In the genomic region with DNA sequence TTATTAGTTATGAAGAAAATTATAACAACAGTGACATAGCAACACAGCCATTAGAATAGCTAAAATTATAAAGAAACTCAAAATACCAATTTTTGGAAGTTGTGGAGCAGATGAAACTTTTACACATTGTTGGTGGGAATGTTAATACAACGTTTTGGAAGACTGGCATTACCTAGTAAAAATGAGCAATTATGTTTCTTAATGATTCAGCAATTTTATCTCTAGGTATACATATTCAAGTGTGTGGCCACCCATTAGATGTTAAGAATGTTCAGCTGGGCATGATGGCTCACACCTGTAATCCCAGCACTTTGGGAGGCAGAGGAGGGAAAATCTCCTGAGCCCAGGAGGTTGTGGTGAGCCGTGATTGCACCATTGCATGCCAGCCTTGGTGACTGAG, we compare ENCODE assay signal across 22 cellular contexts.
"Had no signal": no experiment of that assay in that cellular context is flagged by ENCODE, and none has a peak within 500 bp of the region (broad histone marks: within the 10 kb centered on the region; RNA-seq: fewer than 3 reads in every experiment).

No MANE protein-coding gene starts in this region.

- H3K36me3 ChIP-seq: esophagus squamous epithelium, gastroesophageal sphincter, heart left ventricle, left lung, lower lobe of right lung had no signal

- FAIRE-seq: colon, endothelial cell of umbilical vein, islet of Langerhans, keratinocyte had no signal

- H3K4me1 ChIP-seq: esophagus squamous epithelium, gastroesophageal sphincter, left lung had no signal

- H3K9me3 ChIP-seq: esophagus squamous epithelium, gastroesophageal sphincter, lower lobe of right lung, mucosa of descending colon had no signal

- H3K27ac ChIP-seq: coronary artery, dorsolateral prefrontal cortex, esophagus squamous epithelium, gastroesophageal sphincter, heart left ventricle, left lung, lower lobe of right lung had no signal

- H3K27me3 ChIP-seq: esophagus squamous epithelium, heart left ventricle, left lung had no signal

- H3K4me3 ChIP-seq: coronary artery, dorsolateral prefrontal cortex, esophagus squamous epithelium, gastroesophageal sphincter, heart left ventricle, left lung, lower lobe of right lung, mucosa of descending colon had no signal

- ATAC-seq: gastroesophageal sphincter, heart left ventricle, left cardiac atrium, left lung, left ventricle myocardium superior, lower lobe of right lung, mucosa of descending colon had no signal

- DNase-seq: dermis blood vessel endothelial cell; dorsolateral prefrontal cortex; effector CD4-positive, alpha-beta T cell; effector memory CD4-positive, alpha-beta T cell; esophagus squamous epithelium; foreskin fibroblast; foreskin melanocyte; heart left ventricle; hippocampal formation; left cardiac atrium; left lung; left ventricle myocardium superior; lower lobe of right lung; mesenchymal stem cell; mucosa of descending colon; naive B cell had no signal
